Comparison of ENCODE assay signal across 8 cellular contexts in the genomic region with DNA sequence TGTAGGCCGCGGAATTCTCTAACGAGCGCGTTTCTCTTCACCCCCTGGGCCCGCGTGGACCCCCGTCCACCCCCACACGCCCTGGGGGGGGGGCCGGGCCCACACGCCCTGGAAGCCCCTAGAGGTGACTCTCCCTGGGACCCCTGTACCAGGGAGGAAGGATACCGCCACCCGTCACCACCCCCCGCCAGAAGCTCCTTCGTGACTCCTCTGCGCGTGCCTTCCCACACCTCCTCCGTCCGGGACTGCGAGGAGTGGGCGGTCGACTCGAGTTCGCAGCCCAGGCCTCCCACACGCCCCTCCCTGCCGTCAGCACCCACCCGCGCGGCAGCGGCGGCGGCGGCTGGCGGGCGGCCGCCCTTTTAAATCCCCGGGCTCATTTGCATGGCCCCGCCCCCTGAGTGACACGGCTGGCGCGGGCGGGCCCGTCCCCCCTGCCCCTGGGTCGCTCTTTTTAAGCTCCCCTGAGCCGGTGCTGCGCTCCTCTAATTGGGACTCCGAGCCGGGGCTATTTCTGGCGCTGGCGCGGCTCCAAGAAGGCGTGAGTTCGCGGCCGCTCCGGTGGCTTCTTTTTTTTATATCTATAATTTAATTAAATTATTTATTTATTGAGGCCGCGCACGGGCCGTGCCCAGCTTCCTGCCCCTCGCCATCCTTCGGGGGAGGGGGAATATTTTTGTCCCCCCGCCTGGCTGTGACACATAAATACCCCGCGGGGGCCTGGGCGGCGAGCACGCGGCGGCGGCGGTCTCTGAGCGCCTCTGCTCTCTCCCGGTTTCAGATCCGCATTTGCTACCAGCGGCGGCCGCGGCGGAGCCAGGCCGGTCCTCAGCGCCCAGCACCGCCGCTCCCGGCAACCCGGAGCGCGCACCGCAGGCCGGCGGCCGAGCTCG. TPM values are rescaled to one million over a fixed set of nuclear protein-coding genes. Genes with fewer than 3 reads are reported as not detected.
DNase-seq lines count a peak whose midpoint lies in the region; ATAC-seq and TF ChIP-seq lines count a peak whose summit lies in the region.

A gene with protein sequence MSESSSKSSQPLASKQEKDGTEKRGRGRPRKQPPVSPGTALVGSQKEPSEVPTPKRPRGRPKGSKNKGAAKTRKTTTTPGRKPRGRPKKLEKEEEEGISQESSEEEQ (plus strand): TSS at position 451 of the 893 bp plus-strand sequence. CDS start 3,908 bp downstream, outside the sequence.

- H2AFZ ChIP-seq in MM.1S (ENCODE audit: low read length) (peak within 1 kb of the TSS; percentile 84), neuron (ENCODE audit: low read depth, low read length) (peak within 1 kb of the TSS; percentile 73)

- H3K9me2 ChIP-seq in MM.1S (replicated peaks; ENCODE audit: insufficient read depth, low read length), result no peaks in the 10 kb centered on the region

- H3K4me1 ChIP-seq in MM.1S (ENCODE audit: low read length) (0 out of 2 replicates have a peak, but pooled peaks cover 10% of the 10 kb centered on the region), SJCRH30 (peaks cover 15% of the 10 kb centered on the region), foreskin keratinocyte (peaks cover 9% of the 10 kb centered on the region), neuron (ENCODE audit: insufficient read depth, low read length) (peaks cover 8% of the 10 kb centered on the region), subcutaneous abdominal adipose tissue (ENCODE audit: control insufficient read depth in 5 of 5, insufficient read depth in 5 of 5, low read length in 5 of 5) (peaks cover 0 to 23% (median 21%) of the 10 kb centered on the region in 5 donors)

- TF ChIP-seq CTCF in MM.1S (IDR thresholded peaks at IDR 0.05; ENCODE audit: low read length) (no peak), foreskin keratinocyte (conservative IDR thresholded peaks at IDR 0.05) (no peak)

- peak; percentile 91 for DNase-seq in EL
- DNase-seq in H7, result peak; percentile 99
- peak; percentile 94 for DNase-seq in MM.1S
- peak; percentile 88 to 91 for DNase-seq in SJCRH30
- DNase-seq in activated gamma-delta T cell treated with Interleukin-2 at 50 U/mL for 16 hours, result peak; percentile 88
- DNase-seq in foreskin keratinocyte, result peak in 1 of 2 donors; percentile 69

- H3K4me2 ChIP-seq in MM.1S (ENCODE audit: low read depth, low read length), result peak within 1 kb of the TSS; percentile 85

- peak within 1 kb of the TSS; percentile 95 for H3K4me3 ChIP-seq in H7 (ENCODE audit: insufficient read depth, low read depth, low read length)
- peak within 1 kb of the TSS; percentile 98 for H3K4me3 ChIP-seq in MM.1S (ENCODE audit: low read length)
- peak within 1 kb of the TSS; percentile 96 for H3K4me3 ChIP-seq in SJCRH30
- H3K4me3 ChIP-seq in neuron (ENCODE audit: low read length), result peak within 1 kb of the TSS; percentile 84
- H3K4me3 ChIP-seq in subcutaneous abdominal adipose tissue (ENCODE audit: low read depth in 1 of 5, low read length in 5 of 5), result peak within 1 kb of the TSS; percentile 56 to 74 (median 65)

- H3K9ac ChIP-seq in MM.1S (ENCODE audit: low read length), result peak within 1 kb of the TSS; percentile 99
- H3K9ac ChIP-seq in subcutaneous abdominal adipose tissue (ENCODE audit: low read length in 5 of 5), result peak within 1 kb of the TSS in 4 of 5 donors; percentile 66 to 77 (median 74)

- H4K20me1 ChIP-seq in MM.1S (ENCODE audit: insufficient read depth, low read length), result no peaks in the 10 kb centered on the region

- H3F3A ChIP-seq in MM.1S (ENCODE audit: insufficient read depth, low read length), result no peaks in the 10 kb centered on the region

- H3K27ac ChIP-seq in MM.1S (ENCODE audit: low read length) (peak within 1 kb of the TSS; percentile 82), SJCRH30 (peak within 1 kb of the TSS; percentile 79), foreskin keratinocyte (peak within 1 kb of the TSS; percentile 74), subcutaneous abdominal adipose tissue (ENCODE audit: low read depth, low read length) (peak within 1 kb of the TSS; percentile 90)

- H3K36me3 ChIP-seq in H7 (replicated peaks; ENCODE audit: control insufficient read depth, insufficient read depth, low read length), result peaks cover 26% of the 10 kb centered on the region
- no peaks in the 10 kb centered on the region for H3K36me3 ChIP-seq in MM.1S (replicated peaks; ENCODE audit: insufficient read depth, low read length)
- H3K36me3 ChIP-seq in SJCRH30, result peaks cover 5% of the 10 kb centered on the region
- H3K36me3 ChIP-seq in neuron (ENCODE audit: insufficient read depth, low read length), result peaks cover 14% of the 10 kb centered on the region
- H3K36me3 ChIP-seq in subcutaneous abdominal adipose tissue (ENCODE audit: control insufficient read depth in 5 of 5, insufficient read depth in 5 of 5, low read length in 5 of 5), result peaks cover 0 to 10% (median 5%) of the 10 kb centered on the region in 5 donors

- ATAC-seq in foreskin keratinocyte, result peak; percentile 61

- H3K27me3 ChIP-seq in H7 (ENCODE audit: control insufficient read depth, insufficient read depth, low read length), result no peaks in the 10 kb centered on the region
- H3K27me3 ChIP-seq in MM.1S (replicated peaks; ENCODE audit: insufficient read depth, low read length), result no peaks in the 10 kb centered on the region
- no peaks in the 10 kb centered on the region for H3K27me3 ChIP-seq in SJCRH30
- no peaks in the 10 kb centered on the region for H3K27me3 ChIP-seq in foreskin keratinocyte
- H3K27me3 ChIP-seq in neuron (ENCODE audit: insufficient read depth, low read length), result no peaks in the 10 kb centered on the region
- no peaks in the 10 kb centered on the region for H3K27me3 ChIP-seq in subcutaneous abdominal adipose tissue (ENCODE audit: control insufficient read depth in 5 of 5, insufficient read depth in 4 of 5, low read length in 5 of 5)

- peaks cover 42% of the 10 kb centered on the region for H3K79me2 ChIP-seq in MM.1S (ENCODE audit: low read length)

- H3K9me3 ChIP-seq in MM.1S (replicated peaks; ENCODE audit: insufficient read depth, low read length) (no peaks in the 10 kb centered on the region), SJCRH30 (replicated peaks) (no peaks in the 10 kb centered on the region), neuron (ENCODE audit: low read length) (no peaks in the 10 kb centered on the region), subcutaneous abdominal adipose tissue (ENCODE audit: control insufficient read depth in 5 of 5, low read length in 5 of 5) (no peaks in the 10 kb centered on the region)

RNA-seq across cellular contexts. Expression of the gene that starts here (rescaled TPM):
- total RNA-seq in H7 (2014; rRNA removed; shearing (Covaris generic)), result 1,768 and 1,892 TPM in 2 replicates
- total RNA-seq in SJCRH30 (2014; rRNA removed; shearing (Covaris generic)), result 126 and 129 TPM in 2 replicates
- total RNA-seq in foreskin keratinocyte, result 534 and 554 TPM in 2 replicates
- polyA plus RNA-seq in foreskin keratinocyte, result 907 and 927 TPM in 2 replicates
